In the genomic region with DNA sequence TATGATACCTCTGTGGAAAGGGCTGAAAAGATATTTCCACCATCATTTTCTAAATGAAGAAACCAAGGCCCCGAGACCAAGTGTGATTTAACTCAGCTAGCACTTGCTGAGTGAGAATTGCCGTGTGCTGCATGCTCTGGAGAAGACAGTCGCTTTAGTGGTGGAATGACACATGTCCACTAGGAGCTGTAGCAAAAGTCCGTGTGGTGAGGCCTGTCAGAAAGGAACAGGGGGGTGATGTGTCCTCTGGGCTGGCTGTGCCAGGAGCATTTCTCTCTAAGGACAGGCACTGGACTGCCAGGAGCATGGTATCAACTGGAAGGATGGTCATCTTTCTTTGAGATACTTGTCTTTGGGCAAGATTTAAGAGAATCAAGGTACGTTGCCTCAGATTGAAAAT, we compare ENCODE assay signal across 13 cellular contexts.
"Had no signal": no experiment of that assay in that cellular context is flagged by ENCODE, and none has a peak within 500 bp of the region (broad histone marks: within the 10 kb centered on the region; RNA-seq: fewer than 3 reads in every experiment).

No MANE protein-coding gene starts in this region.

- H3K27ac ChIP-seq: brain microvascular endothelial cell, testis, vagina had no signal

- H3K9me3 ChIP-seq: testis, vagina had no signal

- H3K27me3 Mint-ChIP-seq: activated naive CD4-positive, alpha-beta T cell treated with anti-CD3 and anti-CD28 coated beads, Interleukin-2, amount 50 U/mL, for 24 hours; effector memory CD8-positive, alpha-beta T cell; memory B cell had no signal

- H3K4me3 ChIP-seq: testis, vagina had no signal

- H3K27me3 ChIP-seq: brain microvascular endothelial cell, testis, vagina had no signal

- H3K4me1 ChIP-seq: testis had no signal

- H3K27ac Mint-ChIP-seq: activated naive CD4-positive, alpha-beta T cell treated with anti-CD3 and anti-CD28 coated beads, Interleukin-2, amount 50 U/mL, for 24 hours; effector memory CD8-positive, alpha-beta T cell; immature natural killer cell; memory B cell had no signal

- H3K9me3 Mint-ChIP-seq: activated naive CD4-positive, alpha-beta T cell treated with anti-CD3 and anti-CD28 coated beads, Interleukin-2, amount 50 U/mL, for 24 hours; effector memory CD8-positive, alpha-beta T cell; immature natural killer cell had no signal

- H3K4me3 Mint-ChIP-seq: activated naive CD4-positive, alpha-beta T cell treated with anti-CD3 and anti-CD28 coated beads, Interleukin-2, amount 50 U/mL, for 24 hours; effector memory CD8-positive, alpha-beta T cell; immature natural killer cell; memory B cell had no signal

- DNase-seq: activated CD4-positive, CD25-positive, alpha-beta regulatory T cell; activated effector memory CD4-positive, alpha-beta T cell treated with Interleukin-2 at 50 U/mL for 16 hours; brain microvascular endothelial cell; effector memory CD8-positive, alpha-beta T cell; erythroblast; immature natural killer cell; stimulated activated CD4-positive, alpha-beta T cell treated with anti-CD3 and anti-CD28 coated beads, Interleukin-2, amount 100 ng/mL, for 48 hours; stimulated activated naive CD4-positive, alpha-beta T cell treated with Interleukin-2 at 50 U/mL for 16 hours; T-helper 2 cell; testis had no signal

- ATAC-seq: effector memory CD8-positive, alpha-beta T cell had no signal
